14 cellular contexts compared by ENCODE assay signal in genomic region chr2:238094438-238095022, GRCh38. TPM values are rescaled to one million over a fixed set of nuclear protein-coding genes. Genes with fewer than 3 reads are reported as not detected.
DNase-seq lines count a peak whose midpoint lies in the region; ATAC-seq, FAIRE-seq and TF ChIP-seq lines count a peak whose summit lies in the region.
"Had no signal": no experiment of that assay in that cellular context is flagged by ENCODE, and none has a peak within 500 bp of the region (broad histone marks: within the 10 kb centered on the region; RNA-seq: fewer than 3 reads in every experiment).

No MANE protein-coding gene starts in this region.

- no peak overlapping the region for H2AFZ ChIP-seq in K562 (ENCODE audit: low read depth, low read length)
- H2AFZ ChIP-seq in osteoblast (ENCODE audit: low read length): no peak overlapping the region

- no peak for TF ChIP-seq RAD21 in K562 (CRISPR knock-in tag; conservative IDR thresholded peaks at IDR 0.05 in 1 of 2, IDR thresholded peaks at IDR 0.05 in 1 of 2)

- H3K36me3 Mint-ChIP-seq in activated CD8-positive, alpha-beta T cell treated with anti-CD3 and anti-CD28 coated beads, Interleukin-2, amount 10 ng/mL, durations not matched to agents 7 days and 5 days (ENCODE audit: low read depth): peaks cover 5% of the 10 kb centered on the region
- H3K36me3 Mint-ChIP-seq in activated CD8-positive, alpha-beta T cell treated with anti-CD3 and anti-CD28 coated beads for 36 hours (ENCODE audit: low read depth): peaks cover 13% of the 10 kb centered on the region

- H3K27ac Mint-ChIP-seq in activated CD8-positive, alpha-beta T cell treated with anti-CD3 and anti-CD28 coated beads, Interleukin-2, amount 10 ng/mL, durations not matched to agents 7 days and 5 days: no peak overlapping the region
- H3K27ac Mint-ChIP-seq in activated CD8-positive, alpha-beta T cell treated with anti-CD3 and anti-CD28 coated beads for 36 hours: no peak overlapping the region

- no peaks in the 10 kb centered on the region for H4K20me1 ChIP-seq in K562 (replicated peaks; ENCODE audit: control insufficient read depth, insufficient read depth, low read length)
- H4K20me1 ChIP-seq in osteoblast (ENCODE audit: insufficient read depth, low read length): no peaks in the 10 kb centered on the region

- no peak for ATAC-seq in activated CD8-positive, alpha-beta T cell treated with anti-CD3 and anti-CD28 coated beads, Interleukin-2, amount 10 ng/mL, durations not matched to agents 7 days and 5 days
- no peak for ATAC-seq in activated CD8-positive, alpha-beta T cell treated with anti-CD3 and anti-CD28 coated beads for 36 hours
- no peak for ATAC-seq in K562

- H3K4me2 ChIP-seq in K562 (ENCODE audit: insufficient read depth, low read length): no peak overlapping the region
- no peak overlapping the region for H3K4me2 ChIP-seq in osteoblast (ENCODE audit: insufficient read depth, low read length)

- no peak for TF ChIP-seq CTCF in activated CD8-positive, alpha-beta T cell treated with anti-CD3 and anti-CD28 coated beads for 36 hours (IDR thresholded peaks at IDR 0.05)
- TF ChIP-seq CTCF in K562 (IDR thresholded peaks at IDR 0.05 in 2 of 3, conservative IDR thresholded peaks at IDR 0.05 in 1 of 3; ENCODE audit: insufficient read depth in 2 of 3, low read depth in 1 of 3, low read length in 3 of 3): no peak
- TF ChIP-seq CTCF in osteoblast (IDR thresholded peaks at IDR 0.05; ENCODE audit: extremely low read depth, low read depth, low read length): no peak

- H3K27me3 ChIP-seq in K562 (ENCODE audit: control insufficient read depth in 2 of 2, insufficient read depth in 2 of 2, low read length in 2 of 2) (no peaks in the 10 kb centered on the region), osteoblast (ENCODE audit: insufficient read depth, low read length) (no peaks in the 10 kb centered on the region)

- peak; percentile 9 for DNase-seq in activated CD8-positive, alpha-beta T cell treated with anti-CD3 and anti-CD28 coated beads, Interleukin-2, amount 10 ng/mL, durations not matched to agents 7 days and 5 days
- DNase-seq in activated CD8-positive, alpha-beta T cell treated with anti-CD3 and anti-CD28 coated beads for 36 hours: no peak
- DNase-seq in AG20443 (ENCODE audit: low spot score): peak; percentile 5
- no peak for DNase-seq in K562 (ENCODE audit: extremely low read depth in 1 of 4, low spot score in 3 of 4)
- DNase-seq in osteoblast (ENCODE audit: insufficient read length, low spot score, missing footprints): peak; percentile 73
- no peak for DNase-seq in inferior parietal cortex (ENCODE audit: extremely low spot score)
- DNase-seq in NCI-H2029 (lab: John Stamatoyannopoulos, UW): no peak
- DNase-seq in GM12891 (ENCODE audit: insufficient read length, low spot score): no peak
- DNase-seq: C1 segment of cervical spinal cord, NCI-H1417 treated with DMSO at 0.1 percent for 48 hours, NCI-H2081, NCI-H524 had no signal

- no peak overlapping the region for H3K4me3 ChIP-seq in K562
- H3K4me3 ChIP-seq in osteoblast (ENCODE audit: insufficient read depth, low read length): no peak overlapping the region

- H3K9me1 ChIP-seq in K562 (ENCODE audit: control insufficient read depth, insufficient read depth, low read length): peaks cover 3% of the 10 kb centered on the region

- H3K4me3 Mint-ChIP-seq in activated CD8-positive, alpha-beta T cell treated with anti-CD3 and anti-CD28 coated beads, Interleukin-2, amount 10 ng/mL, durations not matched to agents 7 days and 5 days: no peak overlapping the region
- H3K4me3 Mint-ChIP-seq in activated CD8-positive, alpha-beta T cell treated with anti-CD3 and anti-CD28 coated beads for 36 hours: no peak overlapping the region

- no peaks in the 10 kb centered on the region for H3K9me3 ChIP-seq in K562 (replicated peaks; ENCODE audit: control insufficient read depth, insufficient read depth, low read depth, low read length)
- no peaks in the 10 kb centered on the region for H3K9me3 ChIP-seq in osteoblast (ENCODE audit: low read depth, low read length)

- H3K79me2 ChIP-seq in K562 (ENCODE audit: control insufficient read depth, insufficient read depth, low read length): no peaks in the 10 kb centered on the region
- H3K79me2 ChIP-seq in osteoblast (ENCODE audit: insufficient read depth, low read length): no peaks in the 10 kb centered on the region

- CTCF ChIA-PET in activated CD8-positive, alpha-beta T cell treated with anti-CD3 and anti-CD28 coated beads, Interleukin-2, amount 10 ng/mL, durations not matched to agents 7 days and 5 days (lab: Charles Lee): no interaction called here
- CTCF ChIA-PET in activated CD8-positive, alpha-beta T cell treated with anti-CD3 and anti-CD28 coated beads for 36 hours (lab: Charles Lee): no interaction called here
- CTCF ChIA-PET in K562 (lab: Yijun Ruan, JAX; ENCODE audit: low intra/inter-chr PET ratio): no interaction called here

- no TSS peak for BruUV-seq in K562 (replicated peaks; lab: Mats Ljungman, UMichigan)

- H3K27ac ChIP-seq in K562 (ENCODE audit: extremely low read depth, low read depth, low read length) (no peak overlapping the region), osteoblast (ENCODE audit: low read depth, low read length) (no peak overlapping the region)

- TF ChIP-seq POLR2A in K562 (conservative IDR thresholded peaks at IDR 0.05) (no peak), GM12891 (IDR thresholded peaks at IDR 0.05; ENCODE audit: low read depth, low read length) (no peak)

- H3K4me1 Mint-ChIP-seq in activated CD8-positive, alpha-beta T cell treated with anti-CD3 and anti-CD28 coated beads, Interleukin-2, amount 10 ng/mL, durations not matched to agents 7 days and 5 days (ENCODE audit: low read depth): no peaks in the 10 kb centered on the region
- H3K4me1 Mint-ChIP-seq in activated CD8-positive, alpha-beta T cell treated with anti-CD3 and anti-CD28 coated beads for 36 hours (ENCODE audit: low read depth): peaks cover 2% of the 10 kb centered on the region

- H3K36me3 ChIP-seq in K562 (ENCODE audit: control insufficient read depth, insufficient read depth, low read length): peaks cover 17% of the 10 kb centered on the region; the same call in 2 of the 3 replicates
- no peaks in the 10 kb centered on the region for H3K36me3 ChIP-seq in osteoblast (ENCODE audit: insufficient read depth, low read length)

- peak overlapping the region in 1 of 2 experiments; percentile 9; a peak in 1 of 4 replicates for H3K9ac ChIP-seq in K562 (ENCODE audit: insufficient read depth in 1 of 2, low read depth in 2 of 2, low read length in 2 of 2)

- H3K9me3 Mint-ChIP-seq in activated CD8-positive, alpha-beta T cell treated with anti-CD3 and anti-CD28 coated beads, Interleukin-2, amount 10 ng/mL, durations not matched to agents 7 days and 5 days (ENCODE audit: insufficient read depth): no peaks in the 10 kb centered on the region
- no peaks in the 10 kb centered on the region for H3K9me3 Mint-ChIP-seq in activated CD8-positive, alpha-beta T cell treated with anti-CD3 and anti-CD28 coated beads for 36 hours

- in situ Hi-C loops in K562 (cut with MboI): no loop called here

- POLR2A ChIA-PET in activated CD8-positive, alpha-beta T cell treated with anti-CD3 and anti-CD28 coated beads, Interleukin-2, amount 10 ng/mL, durations not matched to agents 7 days and 5 days (lab: Charles Lee): interaction anchor here (0.7 kb wide), 1 partner anchor 34 kb away, joined by 3 read pairs; the partner anchor contains the start of gene SCLY
- POLR2A ChIA-PET in activated CD8-positive, alpha-beta T cell treated with anti-CD3 and anti-CD28 coated beads for 36 hours (lab: Charles Lee): no interaction called here
- POLR2A ChIA-PET in K562 (lab: Yijun Ruan, JAX): interaction anchor here (0.5 to 0.6 kb wide), 2 partner anchors 189 to 190 kb away, joined by 3 read pairs; no protein-coding TSS in a partner anchor

- intact Hi-C loops in activated CD8-positive, alpha-beta T cell treated with anti-CD3 and anti-CD28 coated beads for 36 hours (cut with micrococcal nuclease): no loop called here
- intact Hi-C loops in K562 (cut with micrococcal nuclease): no loop called here

- TF ChIP-seq EP300 in K562 (IDR thresholded peaks at IDR 0.05; ENCODE audit: low read length): no peak

- WGBS in K562 (ENCODE audit: insufficient coverage, low coverage, missing lambda C conversion rate): 92% methylated on average over 12 of the region's 17 CpGs

- H3K4me1 ChIP-seq in K562 (replicated peaks in 1 of 2; ENCODE audit: control insufficient read depth in 2 of 2, insufficient read depth in 2 of 2, low read length in 2 of 2): peaks cover 6 to 15% of the 10 kb centered on the region in 2 experiments; a peak in 3 of 5 replicates
- no peaks in the 10 kb centered on the region for H3K4me1 ChIP-seq in osteoblast (ENCODE audit: insufficient read depth, low read length)

- no peaks in the 10 kb centered on the region for H3K27me3 Mint-ChIP-seq in activated CD8-positive, alpha-beta T cell treated with anti-CD3 and anti-CD28 coated beads, Interleukin-2, amount 10 ng/mL, durations not matched to agents 7 days and 5 days (ENCODE audit: low read depth)
- no peaks in the 10 kb centered on the region for H3K27me3 Mint-ChIP-seq in activated CD8-positive, alpha-beta T cell treated with anti-CD3 and anti-CD28 coated beads for 36 hours

- no peak for FAIRE-seq in K562 (lab: Jason Lieb, UNC)
- no peak for FAIRE-seq in GM12891 (lab: Jason Lieb, UNC)
- FAIRE-seq: H54 had no signal

RNA-seq across cellular contexts. Expression of gene ESPNL, which starts 5.6 kb away (rescaled TPM):
- under 1 TPM; 0.10 to 0.13 TPM for total RNA-seq in activated CD8-positive, alpha-beta T cell treated with anti-CD3 and anti-CD28 coated beads, Interleukin-2, amount 10 ng/mL, durations not matched to agents 7 days and 5 days
- total RNA-seq in activated CD8-positive, alpha-beta T cell treated with anti-CD3 and anti-CD28 coated beads for 36 hours: under 1 TPM; 0.11 to 0.27 TPM
- 0.30 TPM in 1 of 2 replicates, not detected in the other for total RNA-seq in K562 (2011; cell fraction: chromatin; rRNA removed; ENCODE audit: low replicate concordance)
- 0.26 and 0.33 TPM in 2 replicates for total RNA-seq in K562 (2011; cell fraction: nucleolus; rRNA removed)
- total RNA-seq in K562 (2011; cell fraction: nucleoplasm; rRNA removed): 0.07 TPM in 1 of 2 replicates, not detected in the other
- total RNA-seq in K562 (2014; rRNA removed) (0.04 and 0.09 TPM in 2 replicates), K562 (2014; rRNA removed; fragmentation: Illumina TruSeq; extraction: Trizol) (not detected in 2 replicates), K562 (2015; rRNA removed; fragmentation: Illumina TruSeq; extraction: Trizol) (0.04 TPM in 2 replicates), K562 (2021) (0.04 and 0.09 TPM in 2 replicates), osteoblast (1.8 and 9.8 TPM in 2 replicates)
- polyA plus RNA-seq in K562 (2011; rRNA removed) (0.04 and 0.07 TPM in 2 replicates), K562 (2014; fragmentation: Illumina TruSeq; extraction: Trizol) (0.03 and 0.08 TPM in 2 replicates), K562 (2014; fragmentation: Nextera tagmentation; extraction: Ambion mirVana) (not detected), K562 (2014; rRNA removed) (0.05 TPM in 1 of 2 replicates, not detected in the other)
- polyA plus RNA-seq in K562 (2011; cell fraction: cytosol; rRNA removed): 0.13 and 0.30 TPM in 2 replicates
- 0.28 and 0.55 TPM in 2 replicates for polyA plus RNA-seq in K562 (2011; cell fraction: nucleus; rRNA removed)
- 0.06 and 0.10 TPM in 2 replicates for polyA plus RNA-seq in K562 (2012)
- polyA minus RNA-seq in K562 (2011; rRNA and poly(A)+ RNA removed): not detected in 2 replicates
- polyA minus RNA-seq in K562 (2011; cell fraction: cytosol; rRNA and poly(A)+ RNA removed): not detected in 2 replicates
- 0.44 and 0.94 TPM in 2 replicates for polyA minus RNA-seq in K562 (2011; cell fraction: nucleus; rRNA and poly(A)+ RNA removed)
- 1.2 TPM for polyA plus RNA-seq in GM12891 (2012; ENCODE audit: low read depth, missing spikeins)
- total RNA-seq: A172 had no signal

RNA-seq across cellular contexts. Expression of gene SCLY, which starts 33.7 kb away (rescaled TPM):
- total RNA-seq in activated CD8-positive, alpha-beta T cell treated with anti-CD3 and anti-CD28 coated beads, Interleukin-2, amount 10 ng/mL, durations not matched to agents 7 days and 5 days: 10 to 100 TPM; 34.1 to 40.4 TPM
- total RNA-seq in activated CD8-positive, alpha-beta T cell treated with anti-CD3 and anti-CD28 coated beads for 36 hours: 10 to 100 TPM; 77.9 to 93.2 TPM
- total RNA-seq in K562 (2011; cell fraction: chromatin; rRNA removed; ENCODE audit: low replicate concordance): 81.0 and 87.4 TPM in 2 replicates
- 56.5 and 64.7 TPM in 2 replicates for total RNA-seq in K562 (2011; cell fraction: nucleolus; rRNA removed)
- total RNA-seq in K562 (2011; cell fraction: nucleoplasm; rRNA removed): 82.6 and 125 TPM in 2 replicates
- 22.3 and 32.0 TPM in 2 replicates for total RNA-seq in K562 (2014; rRNA removed)
- total RNA-seq in K562 (2014; rRNA removed; fragmentation: Illumina TruSeq; extraction: Trizol): 18.7 and 21.1 TPM in 2 replicates
- 18.6 TPM in 2 replicates for total RNA-seq in K562 (2015; rRNA removed; fragmentation: Illumina TruSeq; extraction: Trizol)
- 32.2 and 38.2 TPM in 2 replicates for total RNA-seq in K562 (2021)
- polyA plus RNA-seq in K562 (2011; rRNA removed): 15.6 and 17.1 TPM in 2 replicates
- polyA plus RNA-seq in K562 (2011; cell fraction: cytosol; rRNA removed): 14.7 and 24.8 TPM in 2 replicates
- 41.4 and 66.7 TPM in 2 replicates for polyA plus RNA-seq in K562 (2011; cell fraction: nucleus; rRNA removed)
- polyA plus RNA-seq in K562 (2012): 22.6 and 23.3 TPM in 2 replicates
- 20.8 and 26.7 TPM in 2 replicates for polyA plus RNA-seq in K562 (2014; fragmentation: Illumina TruSeq; extraction: Trizol)
- polyA plus RNA-seq in K562 (2014; fragmentation: Nextera tagmentation; extraction: Ambion mirVana): 1 to 10 TPM; 2.6 to 4.1 TPM
- polyA plus RNA-seq in K562 (2014; rRNA removed): 23.9 and 27.4 TPM in 2 replicates
- 15.6 and 16.8 TPM in 2 replicates for polyA minus RNA-seq in K562 (2011; rRNA and poly(A)+ RNA removed)
- 15.5 and 16.5 TPM in 2 replicates for polyA minus RNA-seq in K562 (2011; cell fraction: cytosol; rRNA and poly(A)+ RNA removed)
- polyA minus RNA-seq in K562 (2011; cell fraction: nucleus; rRNA and poly(A)+ RNA removed): 26.5 and 33.8 TPM in 2 replicates
- 11.6 and 12.4 TPM in 2 replicates for total RNA-seq in osteoblast
- 16.7 TPM for polyA plus RNA-seq in GM12891 (2012; ENCODE audit: low read depth, missing spikeins)

RNA-seq across cellular contexts. Expression of gene KLHL30, which starts 43.9 kb away (rescaled TPM):
- not detected for total RNA-seq in activated CD8-positive, alpha-beta T cell treated with anti-CD3 and anti-CD28 coated beads, Interleukin-2, amount 10 ng/mL, durations not matched to agents 7 days and 5 days
- total RNA-seq in activated CD8-positive, alpha-beta T cell treated with anti-CD3 and anti-CD28 coated beads for 36 hours: not detected
- total RNA-seq in K562 (2011; cell fraction: chromatin; rRNA removed; ENCODE audit: low replicate concordance): 0.21 TPM in 1 of 2 replicates, not detected in the other
- total RNA-seq in K562 (2011; cell fraction: nucleolus; rRNA removed): 0.53 and 0.67 TPM in 2 replicates
- 0.07 TPM in 1 of 2 replicates, not detected in the other for total RNA-seq in K562 (2011; cell fraction: nucleoplasm; rRNA removed)
- not detected in 2 replicates for total RNA-seq in K562 (2014; rRNA removed)
- total RNA-seq in K562 (2014; rRNA removed; fragmentation: Illumina TruSeq; extraction: Trizol): not detected in 2 replicates
- total RNA-seq in K562 (2015; rRNA removed; fragmentation: Illumina TruSeq; extraction: Trizol): not detected in 2 replicates
- 0.04 TPM in 1 of 2 replicates, not detected in the other for total RNA-seq in K562 (2021)
- polyA plus RNA-seq in K562 (2011; rRNA removed): 0.03 TPM in 1 of 2 replicates, not detected in the other
- polyA plus RNA-seq in K562 (2011; cell fraction: cytosol; rRNA removed): 0.09 TPM in 1 of 2 replicates, not detected in the other
- polyA plus RNA-seq in K562 (2011; cell fraction: nucleus; rRNA removed): 0.07 and 0.09 TPM in 2 replicates
- polyA plus RNA-seq in K562 (2012): 0.03 and 0.06 TPM in 2 replicates
- not detected in 2 replicates for polyA plus RNA-seq in K562 (2014; fragmentation: Illumina TruSeq; extraction: Trizol)
- not detected for polyA plus RNA-seq in K562 (2014; fragmentation: Nextera tagmentation; extraction: Ambion mirVana)
- polyA plus RNA-seq in K562 (2014; rRNA removed): not detected in 2 replicates
- not detected in 2 replicates for polyA minus RNA-seq in K562 (2011; rRNA and poly(A)+ RNA removed)
- not detected in 2 replicates for polyA minus RNA-seq in K562 (2011; cell fraction: cytosol; rRNA and poly(A)+ RNA removed)
- polyA minus RNA-seq in K562 (2011; cell fraction: nucleus; rRNA and poly(A)+ RNA removed): 0.11 and 0.13 TPM in 2 replicates
- total RNA-seq in osteoblast: under 0.01 TPM in 2 replicates
- polyA plus RNA-seq in GM12891 (2012; ENCODE audit: low read depth, missing spikeins): not detected

Comparison
In these comparisons a context has a peak if more than half of its experiments do, and no peak if none do; other contexts are left out.
1. DNase-seq: peak in activated CD8-positive, alpha-beta T cell treated with anti-CD3 and anti-CD28 coated beads, Interleukin-2, amount 10 ng/mL, durations not matched to agents 7 days and 5 days (single experiment), AG20443 (single experiment) and osteoblast (single experiment); none in activated CD8-positive, alpha-beta T cell treated with anti-CD3 and anti-CD28 coated beads for 36 hours (single experiment), K562 (0 of 4), inferior parietal cortex (single experiment), NCI-H2029 (single experiment) and GM12891 (single experiment).